Comparison of ENCODE assay signal across 22 cellular contexts in the genomic region with DNA sequence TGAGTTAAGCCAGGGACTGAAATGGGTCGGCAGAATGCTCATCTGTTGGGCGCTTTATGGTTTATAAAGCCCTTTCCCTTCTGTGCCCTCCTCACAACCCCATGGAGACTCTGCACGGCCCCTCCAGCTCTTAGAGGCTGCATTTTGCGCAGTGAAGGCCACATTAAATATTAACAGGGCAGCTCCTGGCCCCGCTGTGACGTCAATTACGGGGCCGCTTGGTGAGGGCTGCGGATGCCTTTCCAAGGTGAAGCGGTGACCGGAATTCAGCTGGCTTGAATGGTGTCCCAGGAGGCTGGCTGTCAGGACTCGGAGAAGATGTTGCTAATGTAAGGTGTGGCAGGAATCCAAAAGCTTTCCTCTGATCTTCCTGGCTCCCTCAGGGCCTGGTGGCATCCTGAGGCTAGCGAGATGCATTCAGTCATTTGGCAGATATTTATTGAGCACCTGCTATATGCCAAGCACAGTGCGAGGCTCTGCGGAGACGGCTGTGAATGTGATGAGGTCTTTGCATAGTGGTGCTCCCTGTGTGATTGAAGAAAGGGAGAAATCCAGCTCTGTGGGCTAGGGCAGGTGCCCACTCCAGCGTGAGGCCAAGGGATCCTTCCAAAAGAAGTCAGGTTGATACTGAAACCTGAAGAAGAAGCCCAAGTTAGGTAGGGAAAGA. TPM values are rescaled to one million over a fixed set of nuclear protein-coding genes. Genes with fewer than 3 reads are reported as not detected.
DNase-seq lines count a peak whose midpoint lies in the region; ATAC-seq, FAIRE-seq and TF ChIP-seq lines count a peak whose summit lies in the region.
"Had no signal": no experiment of that assay in that cellular context is flagged by ENCODE, and none has a peak within 500 bp of the region (broad histone marks: within the 10 kb centered on the region; RNA-seq: fewer than 3 reads in every experiment).

No MANE protein-coding gene starts in this region.

- H3K36me3 ChIP-seq in kidney (ENCODE audit: control insufficient read depth in 1 of 2, insufficient read depth in 2 of 2, low read length in 2 of 2): no peaks in the 10 kb centered on the region
- H3K36me3 ChIP-seq: Peyer's patch had no signal

- CTCF ChIA-PET in CD4-positive, alpha-beta T cell (lab: Charles Lee): no interaction called here

- ATAC-seq in CD4-positive, alpha-beta T cell (ENCODE audit: poor library complexity): no peak
- ATAC-seq in GM18498 (IDR thresholded peaks at IDR 0.05; ENCODE audit: unreplicated experiment): no peak

- H3K27me3 Mint-ChIP-seq in CD4-positive, alpha-beta T cell: no peaks in the 10 kb centered on the region

- intact Hi-C loops in kidney (cut with DNase I): no loop called here
- intact Hi-C loops in CD4-positive, alpha-beta T cell (cut with DNase I, micrococcal nuclease): no loop called here

- H3K4me1 ChIP-seq in kidney (ENCODE audit: control insufficient read depth in 1 of 2, insufficient read depth in 1 of 2, low read depth in 1 of 2, low read length in 2 of 2): peaks cover 0 to 3% of the 10 kb centered on the region in 2 donors
- H3K4me1 ChIP-seq: Peyer's patch had no signal

- H3K27me3 ChIP-seq in CD4-positive, alpha-beta T cell (ENCODE audit: control insufficient read depth, insufficient read depth, low read length): no peaks in the 10 kb centered on the region
- H3K27me3 ChIP-seq: Peyer's patch had no signal

- H3K27ac ChIP-seq in kidney (ENCODE audit: low read depth in 2 of 2, low read length in 2 of 2): no peak overlapping the region
- H3K27ac ChIP-seq in CD4-positive, alpha-beta T cell (ENCODE audit: low read depth, low read length): no peak overlapping the region
- H3K27ac ChIP-seq: Peyer's patch had no signal

- FAIRE-seq in kidney (lab: Jason Lieb, UNC): no peak

- no peak overlapping the region for H3K27ac Mint-ChIP-seq in CD4-positive, alpha-beta T cell
- H3K27ac Mint-ChIP-seq: HFFc6 had no signal

- H3K4me1 Mint-ChIP-seq in CD4-positive, alpha-beta T cell (ENCODE audit: low read depth): no peaks in the 10 kb centered on the region
- H3K4me1 Mint-ChIP-seq: CD8-positive, alpha-beta memory T cell had no signal

- H3K36me3 Mint-ChIP-seq in CD4-positive, alpha-beta T cell (ENCODE audit: low read depth): no peaks in the 10 kb centered on the region
- H3K36me3 Mint-ChIP-seq: CD8-positive, alpha-beta memory T cell had no signal

- no peak for TF ChIP-seq CTCF in kidney (IDR thresholded peaks at IDR 0.05; ENCODE audit: borderline replicate concordance, extremely low read depth, insufficient read depth)
- no peak for TF ChIP-seq CTCF in CD4-positive, alpha-beta T cell (IDR thresholded peaks at IDR 0.05)

- H3K4me3 ChIP-seq in kidney (ENCODE audit: low read length in 2 of 2): no peak overlapping the region
- H3K4me3 ChIP-seq: Peyer's patch had no signal

- POLR2A ChIA-PET in CD4-positive, alpha-beta T cell (lab: Charles Lee): no interaction called here

- H3K4me3 Mint-ChIP-seq in CD4-positive, alpha-beta T cell: no peak overlapping the region
- H3K4me3 Mint-ChIP-seq: CD8-positive, alpha-beta memory T cell; HFFc6 had no signal

- H3K9ac ChIP-seq in kidney (ENCODE audit: low read length in 2 of 2): no peak overlapping the region

- H3K9me3 ChIP-seq in kidney (ENCODE audit: control insufficient read depth in 1 of 2, low read length in 2 of 2): no peaks in the 10 kb centered on the region
- no peaks in the 10 kb centered on the region for H3K9me3 ChIP-seq in CD4-positive, alpha-beta T cell (ENCODE audit: control insufficient read depth, low read length)
- H3K9me3 ChIP-seq: Peyer's patch had no signal

- DNase-seq in DMS53 (lab: John Stamatoyannopoulos, UW): peak; percentile 39
- DNase-seq in DMS53 treated with DMSO at 0.1 percent for 48 hours (lab: John Stamatoyannopoulos, UW; ENCODE audit: unreplicated experiment): no peak
- peak; percentile 27 for DNase-seq in D341Med (ENCODE audit: low spot score)
- peak; percentile 46 for DNase-seq in kidney
- peak; percentile 68 for DNase-seq in retina
- no peak for DNase-seq in CD4-positive, alpha-beta T cell
- no peak for DNase-seq in activated naive CD4-positive, alpha-beta T cell treated with anti-CD3 and anti-CD28 coated beads, Interleukin-2, amount 50 U/mL, for 16 hours
- DNase-seq: 8988T; C1 segment of cervical spinal cord; Calu3; CD8-positive, alpha-beta memory T cell; DMS79 treated with DMSO at 0.1 percent for 48 hours; H7; HFFc6; Kasumi-1; NCI-H1417 treated with DMSO at 0.1 percent for 48 hours; NCI-H187; NCI-H226; NCI-H510A treated with DMSO at 0.1 percent for 48 hours; NCI-H774 had no signal

- no peaks in the 10 kb centered on the region for H3K9me3 Mint-ChIP-seq in CD4-positive, alpha-beta T cell
- H3K9me3 Mint-ChIP-seq: CD8-positive, alpha-beta memory T cell; HFFc6 had no signal

RNA-seq across cellular contexts. Expression of a gene that starts 10.4 kb away (rescaled TPM):
- total RNA-seq in kidney: 274 TPM
- polyA plus RNA-seq in kidney (ENCODE audit: insufficient read depth, low read depth, low replicate concordance): 82.0 TPM
- total RNA-seq in CD4-positive, alpha-beta T cell: 10 to 100 TPM; 24.4 to 26.1 TPM

Comparison
In these comparisons a context has a peak if more than half of its experiments do, and no peak if none do; other contexts are left out.
1. DNase-seq: peak in DMS53 (single experiment), D341Med (single experiment), kidney (single experiment) and retina (single experiment); none in DMS53 treated with DMSO at 0.1 percent for 48 hours (single experiment), CD4-positive, alpha-beta T cell (0 of 10) and activated naive CD4-positive, alpha-beta T cell treated with anti-CD3 and anti-CD28 coated beads, Interleukin-2, amount 50 U/mL, for 16 hours (single experiment).
2. RNA of a gene that starts 10.4 kb away (total RNA-seq): 274 TPM in kidney (single experiment); 24.4 to 26.1 TPM in CD4-positive, alpha-beta T cell; every median in the first group is over 10 times any median in the second.